Comparison of ENCODE assay signal across 11 cellular contexts in genomic region chr5:127892467-127893207, GRCh38.
DNase-seq lines count a peak whose midpoint lies in the region; ATAC-seq and TF ChIP-seq lines count a peak whose summit lies in the region.
"Had no signal": no experiment of that assay in that cellular context is flagged by ENCODE, and none has a peak within 500 bp of the region (broad histone marks: within the 10 kb centered on the region; RNA-seq: fewer than 3 reads in every experiment).

No MANE protein-coding gene starts in this region.

- no peaks in the 10 kb centered on the region for H3K27me3 ChIP-seq in OCI-LY1 (ENCODE audit: insufficient read depth, low read length)

- no peak overlapping the region for H3K9ac ChIP-seq in OCI-LY1 (ENCODE audit: low read length)

- H3K27ac Mint-ChIP-seq in endothelial cell (ENCODE audit: unreplicated experiment), result no peak overlapping the region
- H3K27ac Mint-ChIP-seq: dendritic cell treated with granulocyte-macrophage colony-stimulating factor and Interleukin-4, amounts not matched to agents 40 ng/mL and 50 ng/mL, for 4 days had no signal

- no peak overlapping the region for H2AFZ ChIP-seq in OCI-LY1 (ENCODE audit: low read length)

- H3K9me3 ChIP-seq in OCI-LY1 (ENCODE audit: low read length), result no peaks in the 10 kb centered on the region

- DNase-seq in NCI-H2029 treated with DMSO at 0.1 percent for 48 hours (lab: John Stamatoyannopoulos, UW) (peak; percentile 48), NCI-H2029 (lab: John Stamatoyannopoulos, UW) (no peak), fibroblast of gingiva (ENCODE audit: low read depth) (peak; percentile 9), substantia nigra (lab: John Stamatoyannopoulos, UW) (peak in 1 of 49 donors; percentile 21), ureter (ENCODE audit: low spot score) (no peak), endothelial cell (ENCODE audit: low spot score) (no peak)
- DNase-seq: activated CD4-positive, alpha-beta T cell treated with anti-CD3 and anti-CD28 coated beads for 1 hour; KG1 had no signal

- no peaks in the 10 kb centered on the region for H4K20me1 ChIP-seq in OCI-LY1 (ENCODE audit: insufficient read depth, low read length)

- H3K27me3 Mint-ChIP-seq in endothelial cell (ENCODE audit: unreplicated experiment), result no peaks in the 10 kb centered on the region
- H3K27me3 Mint-ChIP-seq: dendritic cell treated with granulocyte-macrophage colony-stimulating factor and Interleukin-4, amounts not matched to agents 40 ng/mL and 50 ng/mL, for 4 days had no signal

- H3K27ac ChIP-seq in OCI-LY1 (ENCODE audit: low read depth, low read length, poor library complexity, severe bottlenecking) (no peak overlapping the region), substantia nigra (ENCODE audit: low read depth, low read length, poor library complexity, severe bottlenecking) (peak overlapping the region; percentile 83)

- H3K9me3 Mint-ChIP-seq in endothelial cell (ENCODE audit: unreplicated experiment), result no peaks in the 10 kb centered on the region
- H3K9me3 Mint-ChIP-seq: dendritic cell treated with granulocyte-macrophage colony-stimulating factor and Interleukin-4, amounts not matched to agents 40 ng/mL and 50 ng/mL, for 4 days had no signal

- H3K4me3 ChIP-seq in OCI-LY1 (ENCODE audit: low read depth, low read length, poor library complexity, severe bottlenecking), result no peak overlapping the region

- no peaks in the 10 kb centered on the region for H3F3A ChIP-seq in OCI-LY1 (ENCODE audit: insufficient read depth, low read length)

- H3K9me2 ChIP-seq in OCI-LY1 (ENCODE audit: low read depth, low read length), result no peaks in the 10 kb centered on the region

- no peaks in the 10 kb centered on the region for H3K36me3 ChIP-seq in OCI-LY1 (ENCODE audit: insufficient read depth, low read length)

- H3K4me1 ChIP-seq in OCI-LY1 (ENCODE audit: insufficient read depth, low read length, severe bottlenecking), result peaks cover 13% of the 10 kb centered on the region

- no peak for ATAC-seq in GM19035 (IDR thresholded peaks at IDR 0.05; ENCODE audit: unreplicated experiment)

- H3K4me2 ChIP-seq in OCI-LY1 (ENCODE audit: low read length), result peak overlapping the region; percentile 29; the same call in 1 of the 2 replicates

- H3K4me3 Mint-ChIP-seq in endothelial cell (ENCODE audit: unreplicated experiment), result no peak overlapping the region
- H3K4me3 Mint-ChIP-seq: dendritic cell treated with granulocyte-macrophage colony-stimulating factor and Interleukin-4, amounts not matched to agents 40 ng/mL and 50 ng/mL, for 4 days had no signal

- H3K4me1 Mint-ChIP-seq in endothelial cell (ENCODE audit: unreplicated experiment), result no peaks in the 10 kb centered on the region

- TF ChIP-seq CTCF in OCI-LY1 (IDR thresholded peaks at IDR 0.05; ENCODE audit: low read length) (no peak), endothelial cell (IDR thresholded peaks at IDR 0.05; ENCODE audit: unreplicated experiment) (no peak)

- H3K79me2 ChIP-seq in OCI-LY1 (ENCODE audit: insufficient read depth, low read length), result no peaks in the 10 kb centered on the region

- H3K36me3 Mint-ChIP-seq in endothelial cell (ENCODE audit: low read depth, unreplicated experiment), result no peaks in the 10 kb centered on the region

Comparison
In these comparisons a context has a peak if more than half of its experiments do, and no peak if none do; other contexts are left out.
1. DNase-seq: peak in NCI-H2029 treated with DMSO at 0.1 percent for 48 hours (single experiment) and fibroblast of gingiva (single experiment); none in NCI-H2029 (single experiment), ureter (single experiment) and endothelial cell (single experiment).